In the genomic region with DNA sequence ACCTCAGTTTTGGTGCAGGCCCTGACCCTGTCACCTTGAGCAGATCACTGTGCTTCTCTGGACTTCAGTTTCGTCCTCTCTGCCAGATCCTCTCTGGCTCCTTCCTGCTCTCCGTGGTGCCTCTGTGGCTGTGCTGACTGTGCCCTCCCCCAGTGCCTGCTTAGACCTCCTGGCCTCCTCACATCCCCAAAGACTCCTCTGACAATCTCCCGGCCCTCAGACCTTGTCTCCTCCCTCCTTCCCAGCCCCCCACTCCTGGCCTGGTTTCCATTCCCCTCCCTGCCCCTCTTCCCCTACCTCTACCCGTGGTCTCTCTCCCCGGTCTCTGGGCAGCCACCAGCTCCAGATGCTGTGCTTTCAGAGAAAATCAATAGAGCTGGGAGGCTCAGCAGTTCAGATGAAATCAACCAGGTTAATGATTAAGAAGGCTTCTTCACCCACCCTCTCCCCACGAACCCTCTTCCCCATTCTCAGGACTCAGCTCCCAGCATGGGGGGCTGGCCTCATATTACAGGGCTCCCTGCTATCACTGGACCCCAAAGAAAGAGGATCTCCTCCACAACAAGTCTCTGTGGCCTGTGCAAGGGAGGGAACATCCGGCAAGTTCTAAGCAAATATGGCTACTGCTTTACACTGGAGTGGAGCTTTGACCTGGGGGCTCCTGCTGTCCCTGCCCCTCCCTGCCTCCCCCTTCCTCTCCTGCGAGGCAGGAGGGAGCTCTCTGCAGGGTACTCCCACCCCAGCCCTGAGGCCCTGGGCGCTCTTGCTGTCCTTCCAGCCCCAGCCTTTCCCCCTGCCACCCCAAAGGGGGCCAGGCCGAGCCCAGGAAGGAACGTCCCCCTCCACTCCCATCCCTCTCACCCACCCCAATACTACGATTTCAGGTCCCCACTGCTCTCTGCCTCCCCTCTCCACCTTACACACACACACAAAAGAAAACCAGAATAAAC, we compare ENCODE assay signal across 1 cellular context.
TF ChIP-seq lines count a peak whose summit lies in the region.

No MANE protein-coding gene starts in this region.

TF ChIP-seq in HepG2, 621 proteins besides CTCF, POLR2A, EP300 and RAD21 (continued from another document and continues in another):
- TF ChIP-seq, protein P1, sequence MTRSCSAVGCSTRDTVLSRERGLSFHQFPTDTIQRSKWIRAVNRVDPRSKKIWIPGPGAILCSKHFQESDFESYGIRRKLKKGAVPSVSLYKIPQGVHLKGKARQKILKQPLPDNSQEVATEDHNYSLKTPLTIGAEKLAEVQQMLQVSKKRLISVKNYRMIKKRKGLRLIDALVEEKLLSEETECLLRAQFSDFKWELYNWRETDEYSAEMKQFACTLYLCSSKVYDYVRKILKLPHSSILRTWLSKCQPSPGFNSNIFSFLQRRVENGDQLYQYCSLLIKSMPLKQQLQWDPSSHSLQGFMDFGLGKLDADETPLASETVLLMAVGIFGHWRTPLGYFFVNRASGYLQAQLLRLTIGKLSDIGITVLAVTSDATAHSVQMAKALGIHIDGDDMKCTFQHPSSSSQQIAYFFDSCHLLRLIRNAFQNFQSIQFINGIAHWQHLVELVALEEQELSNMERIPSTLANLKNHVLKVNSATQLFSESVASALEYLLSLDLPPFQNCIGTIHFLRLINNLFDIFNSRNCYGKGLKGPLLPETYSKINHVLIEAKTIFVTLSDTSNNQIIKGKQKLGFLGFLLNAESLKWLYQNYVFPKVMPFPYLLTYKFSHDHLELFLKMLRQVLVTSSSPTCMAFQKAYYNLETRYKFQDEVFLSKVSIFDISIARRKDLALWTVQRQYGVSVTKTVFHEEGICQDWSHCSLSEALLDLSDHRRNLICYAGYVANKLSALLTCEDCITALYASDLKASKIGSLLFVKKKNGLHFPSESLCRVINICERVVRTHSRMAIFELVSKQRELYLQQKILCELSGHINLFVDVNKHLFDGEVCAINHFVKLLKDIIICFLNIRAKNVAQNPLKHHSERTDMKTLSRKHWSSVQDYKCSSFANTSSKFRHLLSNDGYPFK (CRISPR knock-in tag; IDR thresholded peaks at IDR 0.05; ENCODE audit: borderline replicate concordance), result no peak
- TF ChIP-seq ZFP90 (CRISPR knock-in tag; IDR thresholded peaks at IDR 0.05; ENCODE audit: borderline replicate concordance) (peak; percentile 58; the same call in 1 of the 2 replicates), ZNF788 (CRISPR knock-in tag; IDR thresholded peaks at IDR 0.05; ENCODE audit: borderline replicate concordance) (no peak), ZNF33B (CRISPR knock-in tag; IDR thresholded peaks at IDR 0.05) (no peak), SALL2 (CRISPR knock-in tag; IDR thresholded peaks at IDR 0.05) (peak; percentile 61; the same call in 1 of the 2 replicates), ZNF816 (CRISPR knock-in tag; IDR thresholded peaks at IDR 0.05; ENCODE audit: borderline replicate concordance) (no peak), XRCC5 (optimal IDR thresholded peaks at IDR 0.05; ENCODE audit: low read length) (no peak), ZNF101 (CRISPR knock-in tag; IDR thresholded peaks at IDR 0.05; ENCODE audit: borderline replicate concordance, low read depth) (no peak), MYC (CRISPR knock-in tag; IDR thresholded peaks at IDR 0.05; ENCODE audit: borderline replicate concordance) (peak; percentile 45; the same call in 1 of the 2 replicates), CCDC6 (CRISPR knock-in tag; IDR thresholded peaks at IDR 0.05) (peak; percentile 25; the same call in 1 of the 2 replicates), ZNF136 (CRISPR knock-in tag; IDR thresholded peaks at IDR 0.05; ENCODE audit: low read depth) (no peak), ZFP41 (CRISPR knock-in tag; IDR thresholded peaks at IDR 0.05; ENCODE audit: borderline replicate concordance) (no peak), ZNF83 (CRISPR knock-in tag; IDR thresholded peaks at IDR 0.05; ENCODE audit: borderline replicate concordance) (no peak), ZNF343 (CRISPR knock-in tag; IDR thresholded peaks at IDR 0.05) (0 out of 2 replicates have a peak, but pooled peaks have one; percentile 54), KLF16 (CRISPR knock-in tag; IDR thresholded peaks at IDR 0.05) (peak in 1 of 2 experiments; percentile 48; a peak in 1 of 4 replicates), ZNF292 (CRISPR knock-in tag; IDR thresholded peaks at IDR 0.05; ENCODE audit: borderline replicate concordance, low read depth) (peak; percentile 93), ATM (IDR thresholded peaks at IDR 0.05; ENCODE audit: borderline replicate concordance) (no peak), RFXANK (CRISPR knock-in tag; IDR thresholded peaks at IDR 0.05) (no peak), AGO1 (IDR thresholded peaks at IDR 0.05; ENCODE audit: low read depth, low read length, poor library complexity, severe bottlenecking) (no peak)
- TF ChIP-seq, protein P2, sequence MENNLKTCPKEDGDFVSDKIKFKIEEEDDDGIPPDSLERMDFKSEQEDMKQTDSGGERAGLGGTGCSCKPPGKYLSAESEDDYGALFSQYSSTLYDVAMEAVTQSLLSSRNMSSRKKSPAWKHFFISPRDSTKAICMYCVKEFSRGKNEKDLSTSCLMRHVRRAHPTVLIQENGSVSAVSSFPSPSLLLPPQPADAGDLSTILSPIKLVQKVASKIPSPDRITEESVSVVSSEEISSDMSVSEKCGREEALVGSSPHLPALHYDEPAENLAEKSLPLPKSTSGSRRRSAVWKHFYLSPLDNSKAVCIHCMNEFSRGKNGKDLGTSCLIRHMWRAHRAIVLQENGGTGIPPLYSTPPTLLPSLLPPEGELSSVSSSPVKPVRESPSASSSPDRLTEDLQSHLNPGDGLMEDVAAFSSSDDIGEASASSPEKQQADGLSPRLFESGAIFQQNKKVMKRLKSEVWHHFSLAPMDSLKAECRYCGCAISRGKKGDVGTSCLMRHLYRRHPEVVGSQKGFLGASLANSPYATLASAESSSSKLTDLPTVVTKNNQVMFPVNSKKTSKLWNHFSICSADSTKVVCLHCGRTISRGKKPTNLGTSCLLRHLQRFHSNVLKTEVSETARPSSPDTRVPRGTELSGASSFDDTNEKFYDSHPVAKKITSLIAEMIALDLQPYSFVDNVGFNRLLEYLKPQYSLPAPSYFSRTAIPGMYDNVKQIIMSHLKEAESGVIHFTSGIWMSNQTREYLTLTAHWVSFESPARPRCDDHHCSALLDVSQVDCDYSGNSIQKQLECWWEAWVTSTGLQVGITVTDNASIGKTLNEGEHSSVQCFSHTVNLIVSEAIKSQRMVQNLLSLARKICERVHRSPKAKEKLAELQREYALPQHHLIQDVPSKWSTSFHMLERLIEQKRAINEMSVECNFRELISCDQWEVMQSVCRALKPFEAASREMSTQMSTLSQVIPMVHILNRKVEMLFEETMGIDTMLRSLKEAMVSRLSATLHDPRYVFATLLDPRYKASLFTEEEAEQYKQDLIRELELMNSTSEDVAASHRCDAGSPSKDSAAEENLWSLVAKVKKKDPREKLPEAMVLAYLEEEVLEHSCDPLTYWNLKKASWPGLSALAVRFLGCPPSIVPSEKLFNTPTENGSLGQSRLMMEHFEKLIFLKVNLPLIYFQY (CRISPR knock-in tag; IDR thresholded peaks at IDR 0.05; ENCODE audit: borderline replicate concordance), result no peak
- TF ChIP-seq, protein P3, sequence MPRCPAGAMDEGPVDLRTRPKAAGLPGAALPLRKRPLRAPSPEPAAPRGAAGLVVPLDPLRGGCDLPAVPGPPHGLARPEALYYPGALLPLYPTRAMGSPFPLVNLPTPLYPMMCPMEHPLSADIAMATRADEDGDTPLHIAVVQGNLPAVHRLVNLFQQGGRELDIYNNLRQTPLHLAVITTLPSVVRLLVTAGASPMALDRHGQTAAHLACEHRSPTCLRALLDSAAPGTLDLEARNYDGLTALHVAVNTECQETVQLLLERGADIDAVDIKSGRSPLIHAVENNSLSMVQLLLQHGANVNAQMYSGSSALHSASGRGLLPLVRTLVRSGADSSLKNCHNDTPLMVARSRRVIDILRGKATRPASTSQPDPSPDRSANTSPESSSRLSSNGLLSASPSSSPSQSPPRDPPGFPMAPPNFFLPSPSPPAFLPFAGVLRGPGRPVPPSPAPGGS (CRISPR knock-in tag; IDR thresholded peaks at IDR 0.05), result no peak
- TF ChIP-seq, protein P4, sequence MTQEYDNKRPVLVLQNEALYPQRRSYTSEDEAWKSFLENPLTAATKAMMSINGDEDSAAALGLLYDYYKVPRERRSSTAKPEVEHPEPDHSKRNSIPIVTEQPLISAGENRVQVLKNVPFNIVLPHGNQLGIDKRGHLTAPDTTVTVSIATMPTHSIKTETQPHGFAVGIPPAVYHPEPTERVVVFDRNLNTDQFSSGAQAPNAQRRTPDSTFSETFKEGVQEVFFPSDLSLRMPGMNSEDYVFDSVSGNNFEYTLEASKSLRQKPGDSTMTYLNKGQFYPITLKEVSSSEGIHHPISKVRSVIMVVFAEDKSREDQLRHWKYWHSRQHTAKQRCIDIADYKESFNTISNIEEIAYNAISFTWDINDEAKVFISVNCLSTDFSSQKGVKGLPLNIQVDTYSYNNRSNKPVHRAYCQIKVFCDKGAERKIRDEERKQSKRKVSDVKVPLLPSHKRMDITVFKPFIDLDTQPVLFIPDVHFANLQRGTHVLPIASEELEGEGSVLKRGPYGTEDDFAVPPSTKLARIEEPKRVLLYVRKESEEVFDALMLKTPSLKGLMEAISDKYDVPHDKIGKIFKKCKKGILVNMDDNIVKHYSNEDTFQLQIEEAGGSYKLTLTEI (CRISPR knock-in tag; conservative IDR thresholded peaks at IDR 0.05), result no peak
- TF ChIP-seq, protein P5, sequence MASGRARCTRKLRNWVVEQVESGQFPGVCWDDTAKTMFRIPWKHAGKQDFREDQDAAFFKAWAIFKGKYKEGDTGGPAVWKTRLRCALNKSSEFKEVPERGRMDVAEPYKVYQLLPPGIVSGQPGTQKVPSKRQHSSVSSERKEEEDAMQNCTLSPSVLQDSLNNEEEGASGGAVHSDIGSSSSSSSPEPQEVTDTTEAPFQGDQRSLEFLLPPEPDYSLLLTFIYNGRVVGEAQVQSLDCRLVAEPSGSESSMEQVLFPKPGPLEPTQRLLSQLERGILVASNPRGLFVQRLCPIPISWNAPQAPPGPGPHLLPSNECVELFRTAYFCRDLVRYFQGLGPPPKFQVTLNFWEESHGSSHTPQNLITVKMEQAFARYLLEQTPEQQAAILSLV (CRISPR knock-in tag; IDR thresholded peaks at IDR 0.05; ENCODE audit: borderline replicate concordance), result no peak
- TF ChIP-seq, protein P6, sequence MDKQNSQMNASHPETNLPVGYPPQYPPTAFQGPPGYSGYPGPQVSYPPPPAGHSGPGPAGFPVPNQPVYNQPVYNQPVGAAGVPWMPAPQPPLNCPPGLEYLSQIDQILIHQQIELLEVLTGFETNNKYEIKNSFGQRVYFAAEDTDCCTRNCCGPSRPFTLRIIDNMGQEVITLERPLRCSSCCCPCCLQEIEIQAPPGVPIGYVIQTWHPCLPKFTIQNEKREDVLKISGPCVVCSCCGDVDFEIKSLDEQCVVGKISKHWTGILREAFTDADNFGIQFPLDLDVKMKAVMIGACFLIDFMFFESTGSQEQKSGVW (CRISPR knock-in tag; IDR thresholded peaks at IDR 0.05; ENCODE audit: borderline replicate concordance), result no peak
- TF ChIP-seq, protein P7, sequence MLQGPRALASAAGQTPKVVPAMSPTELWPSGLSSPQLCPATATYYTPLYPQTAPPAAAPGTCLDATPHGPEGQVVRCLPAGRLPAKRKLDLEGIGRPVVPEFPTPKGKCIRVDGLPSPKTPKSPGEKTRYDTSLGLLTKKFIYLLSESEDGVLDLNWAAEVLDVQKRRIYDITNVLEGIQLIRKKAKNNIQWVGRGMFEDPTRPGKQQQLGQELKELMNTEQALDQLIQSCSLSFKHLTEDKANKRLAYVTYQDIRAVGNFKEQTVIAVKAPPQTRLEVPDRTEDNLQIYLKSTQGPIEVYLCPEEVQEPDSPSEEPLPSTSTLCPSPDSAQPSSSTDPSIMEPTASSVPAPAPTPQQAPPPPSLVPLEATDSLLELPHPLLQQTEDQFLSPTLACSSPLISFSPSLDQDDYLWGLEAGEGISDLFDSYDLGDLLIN (CRISPR knock-in tag; IDR thresholded peaks at IDR 0.05; ENCODE audit: borderline replicate concordance), result no peak
- TF ChIP-seq, protein P8, sequence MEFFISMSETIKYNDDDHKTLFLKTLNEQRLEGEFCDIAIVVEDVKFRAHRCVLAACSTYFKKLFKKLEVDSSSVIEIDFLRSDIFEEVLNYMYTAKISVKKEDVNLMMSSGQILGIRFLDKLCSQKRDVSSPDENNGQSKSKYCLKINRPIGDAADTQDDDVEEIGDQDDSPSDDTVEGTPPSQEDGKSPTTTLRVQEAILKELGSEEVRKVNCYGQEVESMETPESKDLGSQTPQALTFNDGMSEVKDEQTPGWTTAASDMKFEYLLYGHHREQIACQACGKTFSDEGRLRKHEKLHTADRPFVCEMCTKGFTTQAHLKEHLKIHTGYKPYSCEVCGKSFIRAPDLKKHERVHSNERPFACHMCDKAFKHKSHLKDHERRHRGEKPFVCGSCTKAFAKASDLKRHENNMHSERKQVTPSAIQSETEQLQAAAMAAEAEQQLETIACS (CRISPR knock-in tag; IDR thresholded peaks at IDR 0.05), result no peak
- TF ChIP-seq, protein P9, sequence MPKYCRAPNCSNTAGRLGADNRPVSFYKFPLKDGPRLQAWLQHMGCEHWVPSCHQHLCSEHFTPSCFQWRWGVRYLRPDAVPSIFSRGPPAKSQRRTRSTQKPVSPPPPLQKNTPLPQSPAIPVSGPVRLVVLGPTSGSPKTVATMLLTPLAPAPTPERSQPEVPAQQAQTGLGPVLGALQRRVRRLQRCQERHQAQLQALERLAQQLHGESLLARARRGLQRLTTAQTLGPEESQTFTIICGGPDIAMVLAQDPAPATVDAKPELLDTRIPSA (CRISPR knock-in tag; IDR thresholded peaks at IDR 0.05; ENCODE audit: borderline replicate concordance), result no peak
- TF ChIP-seq, protein P10, sequence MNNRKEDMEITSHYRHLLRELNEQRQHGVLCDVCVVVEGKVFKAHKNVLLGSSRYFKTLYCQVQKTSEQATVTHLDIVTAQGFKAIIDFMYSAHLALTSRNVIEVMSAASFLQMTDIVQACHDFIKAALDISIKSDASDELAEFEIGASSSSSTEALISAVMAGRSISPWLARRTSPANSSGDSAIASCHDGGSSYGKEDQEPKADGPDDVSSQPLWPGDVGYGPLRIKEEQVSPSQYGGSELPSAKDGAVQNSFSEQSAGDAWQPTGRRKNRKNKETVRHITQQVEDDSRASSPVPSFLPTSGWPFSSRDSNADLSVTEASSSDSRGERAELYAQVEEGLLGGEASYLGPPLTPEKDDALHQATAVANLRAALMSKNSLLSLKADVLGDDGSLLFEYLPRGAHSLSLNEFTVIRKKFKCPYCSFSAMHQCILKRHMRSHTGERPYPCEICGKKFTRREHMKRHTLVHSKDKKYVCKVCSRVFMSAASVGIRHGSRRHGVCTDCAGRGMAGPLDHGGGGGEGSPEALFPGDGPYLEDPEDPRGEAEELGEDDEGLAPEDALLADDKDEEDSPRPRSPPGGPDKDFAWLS (CRISPR knock-in tag; IDR thresholded peaks at IDR 0.05; ENCODE audit: borderline replicate concordance), result no peak
